In the genomic region with DNA sequence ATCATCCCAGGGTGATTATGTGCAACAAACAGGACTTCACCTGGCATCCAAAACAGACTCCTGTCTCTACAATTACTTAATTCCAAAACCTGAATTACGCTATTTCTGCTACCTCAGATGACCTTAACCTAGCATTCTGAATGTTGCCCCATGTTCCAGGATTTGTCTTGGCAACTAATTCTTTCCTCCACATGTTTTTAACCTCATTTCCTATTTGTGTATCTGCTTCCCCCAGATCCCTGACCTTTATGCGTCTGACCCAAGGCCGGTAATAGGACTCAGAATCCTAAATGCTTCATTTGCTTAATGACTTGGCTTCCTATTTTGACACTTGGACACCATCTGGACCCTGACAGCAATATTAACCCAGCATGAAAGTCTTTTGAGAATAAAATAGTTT, we compare ENCODE assay signal across 25 cellular contexts. TPM values are rescaled to one million over a fixed set of nuclear protein-coding genes. Genes with fewer than 3 reads are reported as not detected.
"Had no signal": no experiment of that assay in that cellular context is flagged by ENCODE, and none has a peak within 500 bp of the region (broad histone marks: within the 10 kb centered on the region; RNA-seq: fewer than 3 reads in every experiment).

No MANE protein-coding gene starts in this region.

- H3K27ac ChIP-seq: ascending aorta, colonic mucosa, esophagus muscularis mucosa, skin epidermis, transverse colon, vagina had no signal

- H3K27ac Mint-ChIP-seq: activated naive CD4-positive, alpha-beta T cell treated with anti-CD3 and anti-CD28 coated beads, Interleukin-2, amount 50 U/mL, for 24 hours; activated T-cell treated with anti-CD3 and anti-CD28 coated beads, Interleukin-2, amount 50 U/mL, for 72 hours; nephron progenitor cell; stimulated activated naive CD8-positive, alpha-beta T cell treated with anti-CD3 and anti-CD28 coated beads, Interleukin-15, Interleukin-2, amounts not matched to agents 100 ng/mL and 50 ng/mL, for 24 hours; T-helper 2 cell treated with Interferon-gamma antibody and Interleukin-4, amounts not matched to agents 5 μg/mL and 100 μg/mL, for 36 hours had no signal

- DNase-seq: activated CD4-positive, alpha-beta T cell treated with anti-CD3 and anti-CD28 coated beads, Interleukin-2, amount 50 U/mL, for 1 hour; activated CD4-positive, CD25-positive, alpha-beta regulatory T cell treated with anti-CD3 and anti-CD28 coated beads, Interleukin-2, amount 50 U/mL, for 72 hours; activated CD8-positive, alpha-beta memory T cell treated with anti-CD3 and anti-CD28 coated beads for 24 hours; activated CD8-positive, alpha-beta memory T cell treated with anti-CD3 and anti-CD28 coated beads, Interleukin-2, amount 50 U/mL, for 48 hours; activated effector memory CD4-positive, alpha-beta T cell treated with anti-CD3 and anti-CD28 coated beads, Interleukin-2, amount 50 U/mL, for 16 hours; activated T-cell treated with anti-CD3 and anti-CD28 coated beads, Interleukin-2, amount 50 U/mL, for 72 hours; colonic mucosa; hippocampal formation; islet precursor cell; left colon; mammary epithelial cell; nephron progenitor cell; nucleus accumbens; posterior cingulate gyrus; stimulated activated CD4-positive, alpha-beta T cell treated with anti-CD3 and anti-CD28 coated beads, Interleukin-15, amount 100 ng/mL, for 24 hours; stimulated activated CD4-positive, alpha-beta T cell treated with anti-CD3 and anti-CD28 coated beads, Interleukin-2, amount 100 ng/mL, for 48 hours; transverse colon had no signal

- H3K4me1 Mint-ChIP-seq: activated naive CD4-positive, alpha-beta T cell treated with anti-CD3 and anti-CD28 coated beads, Interleukin-2, amount 50 U/mL, for 24 hours; central memory CD8-positive, alpha-beta T cell had no signal

- H3K4me3 ChIP-seq: ascending aorta, colonic mucosa, esophagus muscularis mucosa, skin epidermis, transverse colon, vagina had no signal

- H3K9me3 Mint-ChIP-seq: activated naive CD4-positive, alpha-beta T cell treated with anti-CD3 and anti-CD28 coated beads, Interleukin-2, amount 50 U/mL, for 24 hours; activated T-cell treated with anti-CD3 and anti-CD28 coated beads, Interleukin-2, amount 50 U/mL, for 72 hours; central memory CD8-positive, alpha-beta T cell; nephron progenitor cell; stimulated activated naive CD8-positive, alpha-beta T cell treated with anti-CD3 and anti-CD28 coated beads, Interleukin-15, Interleukin-2, amounts not matched to agents 100 ng/mL and 50 ng/mL, for 24 hours; T-helper 2 cell treated with Interferon-gamma antibody and Interleukin-4, amounts not matched to agents 5 μg/mL and 100 μg/mL, for 36 hours had no signal

- ATAC-seq: activated T-cell treated with anti-CD3 and anti-CD28 coated beads, Interleukin-2, amount 50 U/mL, for 72 hours had no signal

- H3K36me3 ChIP-seq: ascending aorta, colonic mucosa, esophagus muscularis mucosa, transverse colon, vagina had no signal

- H3K9me3 ChIP-seq: ascending aorta, colonic mucosa, esophagus muscularis mucosa, transverse colon, vagina had no signal

- H3K4me3 Mint-ChIP-seq: activated naive CD4-positive, alpha-beta T cell treated with anti-CD3 and anti-CD28 coated beads, Interleukin-2, amount 50 U/mL, for 24 hours; activated T-cell treated with anti-CD3 and anti-CD28 coated beads, Interleukin-2, amount 50 U/mL, for 72 hours; central memory CD8-positive, alpha-beta T cell; nephron progenitor cell; stimulated activated naive CD8-positive, alpha-beta T cell treated with anti-CD3 and anti-CD28 coated beads, Interleukin-15, Interleukin-2, amounts not matched to agents 100 ng/mL and 50 ng/mL, for 24 hours; T-helper 2 cell treated with Interferon-gamma antibody and Interleukin-4, amounts not matched to agents 5 μg/mL and 100 μg/mL, for 36 hours had no signal

- H3K4me1 ChIP-seq: ascending aorta, colonic mucosa, esophagus muscularis mucosa, vagina had no signal

- H3K27me3 ChIP-seq: ascending aorta, colonic mucosa, esophagus muscularis mucosa, transverse colon, vagina had no signal

RNA-seq across cellular contexts. Expression of a gene that starts 46.7 kb away (rescaled TPM):
- total RNA-seq: activated T-cell treated with anti-CD3 and anti-CD28 coated beads, Interleukin-2, amount 50 U/mL, for 72 hours had no signal
